ENCODE assay signal across 1 cellular context in genomic region chr1:193335797-193336428, GRCh38.
TF ChIP-seq lines count a peak whose summit lies in the region.

No MANE protein-coding gene starts in this region.

TF ChIP-seq in GM23338, 12 proteins besides CTCF, POLR2A, EP300 and RAD21:
- TF ChIP-seq ZNF462 (CRISPR knock-in tag; IDR thresholded peaks at IDR 0.05) (0 out of 2 replicates have a peak, but pooled peaks have one; percentile 4), ETS1 (IDR thresholded peaks at IDR 0.05) (no peak)
